ENCODE assay signal across 3 cellular contexts in genomic region chr6:83897094-83897493, GRCh38. TPM values are rescaled to one million over a fixed set of nuclear protein-coding genes. Genes with fewer than 3 reads are reported as not detected.
"Had no signal": no experiment of that assay in that cellular context is flagged by ENCODE, and none has a peak within 500 bp of the region (broad histone marks: within the 10 kb centered on the region; RNA-seq: fewer than 3 reads in every experiment).

No MANE protein-coding gene starts in this region.

RNA-seq across cellular contexts. Expression of gene RIPPLY2, which starts 43.9 kb away (rescaled TPM):
- total RNA-seq: GM23248, H4, HFFc6 had no signal
- polyA plus RNA-seq: GM23248 had no signal
